In genomic region chr1:220239213-220239612, GRCh38 we compare ENCODE assay signal across 27 cellular contexts.
"Had no signal": no experiment of that assay in that cellular context is flagged by ENCODE, and none has a peak within 500 bp of the region (broad histone marks: within the 10 kb centered on the region; RNA-seq: fewer than 3 reads in every experiment).

No MANE protein-coding gene starts in this region.

- H3K4me1 ChIP-seq: colonic mucosa, esophagus squamous epithelium had no signal

- H3K9me3 Mint-ChIP-seq: dendritic cell treated with granulocyte-macrophage colony-stimulating factor and Interleukin-4, amounts not matched to agents 40 ng/mL and 50 ng/mL, for 4 days; effector memory CD8-positive, alpha-beta T cell had no signal

- ATAC-seq: effector memory CD8-positive, alpha-beta T cell; esophagus mucosa; gastrocnemius medialis; heart right ventricle; left cardiac atrium; left lung; left ventricle myocardium superior; lower lobe of right lung; mucosa of descending colon had no signal

- H3K4me1 Mint-ChIP-seq: endodermal cell had no signal

- H3K27ac Mint-ChIP-seq: dendritic cell treated with granulocyte-macrophage colony-stimulating factor and Interleukin-4, amounts not matched to agents 40 ng/mL and 50 ng/mL, for 4 days; effector memory CD8-positive, alpha-beta T cell; endodermal cell; mesothelial cell of epicardium; naive B cell had no signal

- H3K36me3 ChIP-seq: colonic mucosa, esophagus squamous epithelium, gastrocnemius medialis, heart right ventricle, left lung, lower lobe of right lung had no signal

- FAIRE-seq: endometrium, keratinocyte had no signal

- H3K4me3 ChIP-seq: colonic mucosa, esophagus squamous epithelium, gastrocnemius medialis, heart right ventricle, left lung, lower lobe of right lung, mucosa of descending colon had no signal

- H3K27me3 ChIP-seq: colonic mucosa, esophagus squamous epithelium, gastrocnemius medialis, heart right ventricle, left lung had no signal

- H3K4me3 Mint-ChIP-seq: dendritic cell treated with granulocyte-macrophage colony-stimulating factor and Interleukin-4, amounts not matched to agents 40 ng/mL and 50 ng/mL, for 4 days; effector memory CD8-positive, alpha-beta T cell; endodermal cell; mesothelial cell of epicardium; naive B cell had no signal

- H3K9me3 ChIP-seq: colonic mucosa, esophagus squamous epithelium, gastrocnemius medialis, left lung, lower lobe of right lung, mucosa of descending colon had no signal

- H3K27me3 Mint-ChIP-seq: dendritic cell treated with granulocyte-macrophage colony-stimulating factor and Interleukin-4, amounts not matched to agents 40 ng/mL and 50 ng/mL, for 4 days; effector memory CD8-positive, alpha-beta T cell; naive B cell had no signal

- DNase-seq: colonic mucosa; cortex of kidney; effector CD8-positive, alpha-beta T cell; effector memory CD8-positive, alpha-beta T cell; endodermal cell; erythroblast; esophagus squamous epithelium; foreskin fibroblast; foreskin melanocyte; gastrocnemius medialis; glutamatergic neuron; head of caudate nucleus; heart right ventricle; hippocampal formation; left cardiac atrium; left lung; left ventricle myocardium superior; lower lobe of right lung; mesenchymal stem cell; mucosa of descending colon; naive B cell had no signal

- H3K27ac ChIP-seq: colonic mucosa, epithelial cell of prostate, esophagus squamous epithelium, gastrocnemius medialis, heart right ventricle, left lung, lower lobe of right lung had no signal
